ENCODE assay signal across 1 cellular context in the genomic region with DNA sequence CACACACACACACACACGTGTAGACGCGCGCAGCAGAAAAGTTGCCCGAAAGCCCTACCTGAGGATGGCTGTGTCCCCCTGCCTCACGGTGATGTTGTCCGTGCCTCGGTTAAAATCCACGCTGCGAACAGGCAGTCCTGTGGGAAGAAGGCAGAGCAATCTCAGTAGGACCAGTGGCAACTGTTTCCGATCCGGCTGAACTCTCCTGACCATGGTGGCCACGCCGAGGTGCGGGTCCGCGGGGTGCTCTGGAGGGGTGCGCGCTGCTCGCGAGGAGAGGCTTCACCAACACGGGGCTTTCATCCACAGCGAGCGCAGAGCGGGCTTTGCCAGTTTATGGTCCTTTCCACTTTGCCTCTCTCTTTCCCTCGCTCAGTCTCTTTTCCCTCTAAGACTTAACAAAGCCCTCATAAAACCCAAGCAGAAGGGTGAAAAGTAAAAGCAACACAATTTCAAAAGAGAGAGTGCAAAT.
TF ChIP-seq lines count a peak whose summit lies in the region.

No MANE protein-coding gene starts in this region.

TF ChIP-seq in H1, 55 proteins besides CTCF, POLR2A, EP300 and RAD21:
- no peak for TF ChIP-seq TAF7 (optimal IDR thresholded peaks at IDR 0.05; ENCODE audit: borderline replicate concordance, low read depth, low read length)
- TF ChIP-seq, protein P1, sequence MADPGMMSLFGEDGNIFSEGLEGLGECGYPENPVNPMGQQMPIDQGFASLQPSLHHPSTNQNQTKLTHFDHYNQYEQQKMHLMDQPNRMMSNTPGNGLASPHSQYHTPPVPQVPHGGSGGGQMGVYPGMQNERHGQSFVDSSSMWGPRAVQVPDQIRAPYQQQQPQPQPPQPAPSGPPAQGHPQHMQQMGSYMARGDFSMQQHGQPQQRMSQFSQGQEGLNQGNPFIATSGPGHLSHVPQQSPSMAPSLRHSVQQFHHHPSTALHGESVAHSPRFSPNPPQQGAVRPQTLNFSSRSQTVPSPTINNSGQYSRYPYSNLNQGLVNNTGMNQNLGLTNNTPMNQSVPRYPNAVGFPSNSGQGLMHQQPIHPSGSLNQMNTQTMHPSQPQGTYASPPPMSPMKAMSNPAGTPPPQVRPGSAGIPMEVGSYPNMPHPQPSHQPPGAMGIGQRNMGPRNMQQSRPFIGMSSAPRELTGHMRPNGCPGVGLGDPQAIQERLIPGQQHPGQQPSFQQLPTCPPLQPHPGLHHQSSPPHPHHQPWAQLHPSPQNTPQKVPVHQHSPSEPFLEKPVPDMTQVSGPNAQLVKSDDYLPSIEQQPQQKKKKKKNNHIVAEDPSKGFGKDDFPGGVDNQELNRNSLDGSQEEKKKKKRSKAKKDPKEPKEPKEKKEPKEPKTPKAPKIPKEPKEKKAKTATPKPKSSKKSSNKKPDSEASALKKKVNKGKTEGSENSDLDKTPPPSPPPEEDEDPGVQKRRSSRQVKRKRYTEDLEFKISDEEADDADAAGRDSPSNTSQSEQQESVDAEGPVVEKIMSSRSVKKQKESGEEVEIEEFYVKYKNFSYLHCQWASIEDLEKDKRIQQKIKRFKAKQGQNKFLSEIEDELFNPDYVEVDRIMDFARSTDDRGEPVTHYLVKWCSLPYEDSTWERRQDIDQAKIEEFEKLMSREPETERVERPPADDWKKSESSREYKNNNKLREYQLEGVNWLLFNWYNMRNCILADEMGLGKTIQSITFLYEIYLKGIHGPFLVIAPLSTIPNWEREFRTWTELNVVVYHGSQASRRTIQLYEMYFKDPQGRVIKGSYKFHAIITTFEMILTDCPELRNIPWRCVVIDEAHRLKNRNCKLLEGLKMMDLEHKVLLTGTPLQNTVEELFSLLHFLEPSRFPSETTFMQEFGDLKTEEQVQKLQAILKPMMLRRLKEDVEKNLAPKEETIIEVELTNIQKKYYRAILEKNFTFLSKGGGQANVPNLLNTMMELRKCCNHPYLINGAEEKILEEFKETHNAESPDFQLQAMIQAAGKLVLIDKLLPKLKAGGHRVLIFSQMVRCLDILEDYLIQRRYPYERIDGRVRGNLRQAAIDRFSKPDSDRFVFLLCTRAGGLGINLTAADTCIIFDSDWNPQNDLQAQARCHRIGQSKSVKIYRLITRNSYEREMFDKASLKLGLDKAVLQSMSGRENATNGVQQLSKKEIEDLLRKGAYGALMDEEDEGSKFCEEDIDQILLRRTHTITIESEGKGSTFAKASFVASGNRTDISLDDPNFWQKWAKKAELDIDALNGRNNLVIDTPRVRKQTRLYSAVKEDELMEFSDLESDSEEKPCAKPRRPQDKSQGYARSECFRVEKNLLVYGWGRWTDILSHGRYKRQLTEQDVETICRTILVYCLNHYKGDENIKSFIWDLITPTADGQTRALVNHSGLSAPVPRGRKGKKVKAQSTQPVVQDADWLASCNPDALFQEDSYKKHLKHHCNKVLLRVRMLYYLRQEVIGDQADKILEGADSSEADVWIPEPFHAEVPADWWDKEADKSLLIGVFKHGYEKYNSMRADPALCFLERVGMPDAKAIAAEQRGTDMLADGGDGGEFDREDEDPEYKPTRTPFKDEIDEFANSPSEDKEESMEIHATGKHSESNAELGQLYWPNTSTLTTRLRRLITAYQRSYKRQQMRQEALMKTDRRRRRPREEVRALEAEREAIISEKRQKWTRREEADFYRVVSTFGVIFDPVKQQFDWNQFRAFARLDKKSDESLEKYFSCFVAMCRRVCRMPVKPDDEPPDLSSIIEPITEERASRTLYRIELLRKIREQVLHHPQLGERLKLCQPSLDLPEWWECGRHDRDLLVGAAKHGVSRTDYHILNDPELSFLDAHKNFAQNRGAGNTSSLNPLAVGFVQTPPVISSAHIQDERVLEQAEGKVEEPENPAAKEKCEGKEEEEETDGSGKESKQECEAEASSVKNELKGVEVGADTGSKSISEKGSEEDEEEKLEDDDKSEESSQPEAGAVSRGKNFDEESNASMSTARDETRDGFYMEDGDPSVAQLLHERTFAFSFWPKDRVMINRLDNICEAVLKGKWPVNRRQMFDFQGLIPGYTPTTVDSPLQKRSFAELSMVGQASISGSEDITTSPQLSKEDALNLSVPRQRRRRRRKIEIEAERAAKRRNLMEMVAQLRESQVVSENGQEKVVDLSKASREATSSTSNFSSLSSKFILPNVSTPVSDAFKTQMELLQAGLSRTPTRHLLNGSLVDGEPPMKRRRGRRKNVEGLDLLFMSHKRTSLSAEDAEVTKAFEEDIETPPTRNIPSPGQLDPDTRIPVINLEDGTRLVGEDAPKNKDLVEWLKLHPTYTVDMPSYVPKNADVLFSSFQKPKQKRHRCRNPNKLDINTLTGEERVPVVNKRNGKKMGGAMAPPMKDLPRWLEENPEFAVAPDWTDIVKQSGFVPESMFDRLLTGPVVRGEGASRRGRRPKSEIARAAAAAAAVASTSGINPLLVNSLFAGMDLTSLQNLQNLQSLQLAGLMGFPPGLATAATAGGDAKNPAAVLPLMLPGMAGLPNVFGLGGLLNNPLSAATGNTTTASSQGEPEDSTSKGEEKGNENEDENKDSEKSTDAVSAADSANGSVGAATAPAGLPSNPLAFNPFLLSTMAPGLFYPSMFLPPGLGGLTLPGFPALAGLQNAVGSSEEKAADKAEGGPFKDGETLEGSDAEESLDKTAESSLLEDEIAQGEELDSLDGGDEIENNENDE (IDR thresholded peaks at IDR 0.05; ENCODE audit: insufficient replicate concordance, low read length), result no peak
- no peak for TF ChIP-seq CHD1 (IDR thresholded peaks at IDR 0.05; ENCODE audit: low read depth, low read length)
- TF ChIP-seq SAP30 (IDR thresholded peaks at IDR 0.05; ENCODE audit: insufficient read depth, insufficient replicate concordance, low read length), result no peak
- no peak for TF ChIP-seq GTF2F1 (IDR thresholded peaks at IDR 0.05; ENCODE audit: borderline replicate concordance, low read depth, low read length)
- no peak for TF ChIP-seq PHF8 (conservative IDR thresholded peaks at IDR 0.05; ENCODE audit: low read depth, low read length)
- no peak for TF ChIP-seq CEBPB (IDR thresholded peaks at IDR 0.05; ENCODE audit: low read depth, low read length)
- no peak for TF ChIP-seq BRCA1 (IDR thresholded peaks at IDR 0.05; ENCODE audit: low read depth, low read length)
- 0 out of 2 replicates have a peak, but pooled peaks have one; percentile 24 for TF ChIP-seq POLR2AphosphoS5 (IDR thresholded peaks at IDR 0.05; ENCODE audit: low read depth, low read length)
- TF ChIP-seq SP1 (IDR thresholded peaks at IDR 0.05; ENCODE audit: low read depth, low read length), result no peak
- 0 out of 2 replicates have a peak, but pooled peaks have one; percentile 12 for TF ChIP-seq RBBP5 (IDR thresholded peaks at IDR 0.05; ENCODE audit: borderline replicate concordance, low read depth, low read length)
- no peak for TF ChIP-seq CTBP2 (IDR thresholded peaks at IDR 0.05; ENCODE audit: borderline replicate concordance, insufficient read depth, insufficient read length, low read length)
- TF ChIP-seq RNF2 (IDR thresholded peaks at IDR 0.05; ENCODE audit: borderline replicate concordance, low read depth, low read length, missing control alignments, poor library complexity, severe bottlenecking), result peak; percentile 15
- TF ChIP-seq SIN3A (conservative IDR thresholded peaks at IDR 0.05 in 1 of 2, IDR thresholded peaks at IDR 0.05 in 1 of 2; ENCODE audit: low read depth in 1 of 2, low read length in 2 of 2), result peak in 1 of 2 experiments; percentile 26; a peak in 1 of 4 replicates
- TF ChIP-seq, protein P2, sequence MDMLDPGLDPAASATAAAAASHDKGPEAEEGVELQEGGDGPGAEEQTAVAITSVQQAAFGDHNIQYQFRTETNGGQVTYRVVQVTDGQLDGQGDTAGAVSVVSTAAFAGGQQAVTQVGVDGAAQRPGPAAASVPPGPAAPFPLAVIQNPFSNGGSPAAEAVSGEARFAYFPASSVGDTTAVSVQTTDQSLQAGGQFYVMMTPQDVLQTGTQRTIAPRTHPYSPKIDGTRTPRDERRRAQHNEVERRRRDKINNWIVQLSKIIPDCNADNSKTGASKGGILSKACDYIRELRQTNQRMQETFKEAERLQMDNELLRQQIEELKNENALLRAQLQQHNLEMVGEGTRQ (IDR thresholded peaks at IDR 0.05; ENCODE audit: low read length), result no peak
- peak; percentile 92 for TF ChIP-seq KDM4A (IDR thresholded peaks at IDR 0.05; ENCODE audit: low read depth, low read length, severe bottlenecking)
- no peak for TF ChIP-seq FOSL1 (IDR thresholded peaks at IDR 0.05; ENCODE audit: insufficient read depth, low read depth, low read length)
- no peak for TF ChIP-seq SIRT6 (IDR thresholded peaks at IDR 0.05; ENCODE audit: low read length)
- TF ChIP-seq SIX5 (IDR thresholded peaks at IDR 0.05; ENCODE audit: low read depth, low read length), result no peak
- TF ChIP-seq NANOG (IDR thresholded peaks at IDR 0.05; ENCODE audit: insufficient read depth, low read depth, low read length, poor library complexity, severe bottlenecking), result no peak
- TF ChIP-seq BACH1 (IDR thresholded peaks at IDR 0.05; ENCODE audit: low read length), result no peak
- TF ChIP-seq, protein P3, sequence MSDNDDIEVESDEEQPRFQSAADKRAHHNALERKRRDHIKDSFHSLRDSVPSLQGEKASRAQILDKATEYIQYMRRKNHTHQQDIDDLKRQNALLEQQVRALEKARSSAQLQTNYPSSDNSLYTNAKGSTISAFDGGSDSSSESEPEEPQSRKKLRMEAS (IDR thresholded peaks at IDR 0.05), result peak; percentile 53
- no peak for TF ChIP-seq POU5F1 (IDR thresholded peaks at IDR 0.05; ENCODE audit: low read depth, low read length)
- no peak for TF ChIP-seq SP2 (IDR thresholded peaks at IDR 0.05; ENCODE audit: low read length)
